In genomic region chr22:21100149-21101032, GRCh38 we compare ENCODE assay signal across 1 cellular context.
TF ChIP-seq lines count a peak whose summit lies in the region.

No MANE protein-coding gene starts in this region.

TF ChIP-seq in K562, 482 proteins besides CTCF, POLR2A, EP300 and RAD21 (continued from another document):
- peak; percentile 58; the same call in 1 of the 2 replicates for TF ChIP-seq ZNF561 (CRISPR knock-in tag; conservative IDR thresholded peaks at IDR 0.05)
- TF ChIP-seq TEAD4 (IDR thresholded peaks at IDR 0.05; ENCODE audit: low read length) = no peak
- TF ChIP-seq TEAD4 (CRISPR knock-in tag; IDR thresholded peaks at IDR 0.05; ENCODE audit: borderline replicate concordance) = peak; percentile 77; the same call in 1 of the 2 replicates
- TF ChIP-seq DLX4 (CRISPR knock-in tag; IDR thresholded peaks at IDR 0.05) = 0 out of 2 replicates have a peak, but pooled peaks have one; percentile 44
- TF ChIP-seq PHB (CRISPR knock-in tag; IDR thresholded peaks at IDR 0.05) = no peak
- TF ChIP-seq ZC3H8 (IDR thresholded peaks at IDR 0.05) = no peak
- TF ChIP-seq ATF1 (CRISPR knock-in tag; IDR thresholded peaks at IDR 0.05) = no peak
- TF ChIP-seq ATF1 (tag; IDR thresholded peaks at IDR 0.05) = no peak
- TF ChIP-seq CHD1 (IDR thresholded peaks at IDR 0.05; ENCODE audit: low read length) = no peak
- TF ChIP-seq HMG20B (CRISPR knock-in tag; IDR thresholded peaks at IDR 0.05) = 0 out of 2 replicates have a peak, but pooled peaks have one; percentile 24
- TF ChIP-seq EGR1 (conservative IDR thresholded peaks at IDR 0.05) = no peak
- TF ChIP-seq ZNF695 (CRISPR knock-in tag; IDR thresholded peaks at IDR 0.05) = no peak
- TF ChIP-seq CEBPG (CRISPR knock-in tag; IDR thresholded peaks at IDR 0.05) = 0 out of 2 replicates have a peak, but pooled peaks have one; percentile 3
- no peak for TF ChIP-seq CEBPG (tag; conservative IDR thresholded peaks at IDR 0.05 in 1 of 2, IDR thresholded peaks at IDR 0.05 in 1 of 2)
- TF ChIP-seq PKNOX1 (IDR thresholded peaks at IDR 0.05) = no peak
- 0 out of 2 replicates have a peak, but pooled peaks have one; percentile 54 for TF ChIP-seq GABPB2 (CRISPR knock-in tag; conservative IDR thresholded peaks at IDR 0.05)
- TF ChIP-seq TEAD1 (CRISPR knock-in tag; IDR thresholded peaks at IDR 0.05) = peak in 1 of 2 experiments; percentile 72; a peak in 1 of 4 replicates
- 0 out of 2 replicates have a peak, but pooled peaks have one; percentile 5 for TF ChIP-seq CEBPB (tag; IDR thresholded peaks at IDR 0.05)
- no peak for TF ChIP-seq ZNF75A (CRISPR knock-in tag; IDR thresholded peaks at IDR 0.05)
- TF ChIP-seq RHOXF2B (CRISPR knock-in tag; conservative IDR thresholded peaks at IDR 0.05) = 0 out of 2 replicates have a peak, but pooled peaks have one; percentile 62
- TF ChIP-seq ETS2 (tag; IDR thresholded peaks at IDR 0.05; ENCODE audit: borderline replicate concordance, poor library complexity, severe bottlenecking) = peak; percentile 28
- TF ChIP-seq ARID4B (CRISPR knock-in tag; IDR thresholded peaks at IDR 0.05) = peak; percentile 64
- no peak for TF ChIP-seq FOXP4 (CRISPR knock-in tag; IDR thresholded peaks at IDR 0.05; ENCODE audit: borderline replicate concordance)
- peak; percentile 32; the same call in 1 of the 2 replicates for TF ChIP-seq THAP7 (CRISPR knock-in tag; IDR thresholded peaks at IDR 0.05)
- TF ChIP-seq TSC22D4 (tag; IDR thresholded peaks at IDR 0.05) = 0 out of 2 replicates have a peak, but pooled peaks have one; percentile 50
- no peak for TF ChIP-seq ZSCAN29 (IDR thresholded peaks at IDR 0.05)
- peak; percentile 52; the same call in 1 of the 2 replicates for TF ChIP-seq ILK (tag; IDR thresholded peaks at IDR 0.05; ENCODE audit: borderline replicate concordance, low read depth)
- peak; percentile 32 for TF ChIP-seq NFYB (IDR thresholded peaks at IDR 0.05; ENCODE audit: extremely low read depth, insufficient read length)
- peak in 1 of 2 experiments; percentile 26; a peak in 1 of 4 replicates for TF ChIP-seq MLX (CRISPR knock-in tag; conservative IDR thresholded peaks at IDR 0.05)
- TF ChIP-seq NR2F6 (CRISPR knock-in tag; IDR thresholded peaks at IDR 0.05) = no peak
- peak; percentile 54; the same call in 1 of the 2 replicates for TF ChIP-seq ZNF143 (CRISPR knock-in tag; IDR thresholded peaks at IDR 0.05)
- TF ChIP-seq RAD51 (IDR thresholded peaks at IDR 0.05; ENCODE audit: borderline replicate concordance, low read depth) = no peak
- TF ChIP-seq FOXP1 (CRISPR knock-in tag; IDR thresholded peaks at IDR 0.05) = peak; percentile 64; the same call in 1 of the 2 replicates
- no peak for TF ChIP-seq HCFC1 (IDR thresholded peaks at IDR 0.05; ENCODE audit: low read depth, low read length)
- no peak for TF ChIP-seq ZBTB12 (CRISPR knock-in tag; IDR thresholded peaks at IDR 0.05)
- no peak for TF ChIP-seq HDAC2 (IDR thresholded peaks at IDR 0.05)
- TF ChIP-seq ZEB2 (IDR thresholded peaks at IDR 0.05) = no peak
- TF ChIP-seq CCAR2 (IDR thresholded peaks at IDR 0.05; ENCODE audit: low read depth, low read length) = no peak
- no peak for TF ChIP-seq TRIM25 (IDR thresholded peaks at IDR 0.05; ENCODE audit: borderline replicate concordance)
- no peak for TF ChIP-seq KLF10 (CRISPR knock-in tag; IDR thresholded peaks at IDR 0.05)
- no peak for TF ChIP-seq GABPB1 (CRISPR knock-in tag; IDR thresholded peaks at IDR 0.05)
- 0 out of 2 replicates have a peak, but pooled peaks have one; percentile 13 for TF ChIP-seq ZSCAN32 (CRISPR knock-in tag; IDR thresholded peaks at IDR 0.05)
- TF ChIP-seq ELF4 (CRISPR knock-in tag; IDR thresholded peaks at IDR 0.05) = no peak
- TF ChIP-seq ZNF639 (CRISPR knock-in tag; conservative IDR thresholded peaks at IDR 0.05 in 1 of 2, IDR thresholded peaks at IDR 0.05 in 1 of 2) = no peak
- no peak for TF ChIP-seq ARID3B (CRISPR knock-in tag; IDR thresholded peaks at IDR 0.05; ENCODE audit: borderline replicate concordance)
- TF ChIP-seq USF1 (CRISPR knock-in tag; IDR thresholded peaks at IDR 0.05) = 0 out of 2 replicates have a peak, but pooled peaks have one; percentile 16
- TF ChIP-seq ZNF764 (CRISPR knock-in tag; IDR thresholded peaks at IDR 0.05; ENCODE audit: low read depth) = no peak
- 0 out of 4 replicates have a peak, but pooled peaks of 1 of the 2 experiments have one; percentile 8 for TF ChIP-seq FOXA3 (CRISPR knock-in tag; conservative IDR thresholded peaks at IDR 0.05 in 1 of 2, IDR thresholded peaks at IDR 0.05 in 1 of 2)
